Comparison of ENCODE assay signal across 8 cellular contexts in genomic region chr17:27457731-27458523, GRCh38. TPM values are rescaled to one million over a fixed set of nuclear protein-coding genes. Genes with fewer than 3 reads are reported as not detected.
DNase-seq lines count a peak whose midpoint lies in the region; ATAC-seq and TF ChIP-seq lines count a peak whose summit lies in the region.

No MANE protein-coding gene starts in this region.

- DNase-seq in AML-193 (lab: John Stamatoyannopoulos, UW): peak; percentile 63 to 76
- peak in 1 of 2 experiments; percentile 33 for DNase-seq in SJSA1 (ENCODE audit: low read depth in 1 of 2, low spot score in 2 of 2)
- peak; percentile 52 for DNase-seq in fibroblast of pulmonary artery (ENCODE audit: low read depth)
- DNase-seq in renal cortical epithelial cell (ENCODE audit: low read depth): peak; percentile 44
- no peak for DNase-seq in stimulated activated CD8-positive, alpha-beta memory T cell treated with anti-CD3 and anti-CD28 coated beads, Interleukin-4, amount 100 ng/mL, for 48 hours
- DNase-seq in amniotic stem cell (lab: John Stamatoyannopoulos, UW): no peak
- DNase-seq in SW 1271 (lab: John Stamatoyannopoulos, UW): no peak

- H3K4me3 ChIP-seq in SJSA1 (peak overlapping the region; percentile 98), fibroblast of pulmonary artery (replicated peaks; ENCODE audit: low read depth, low read length) (peak overlapping the region; percentile 89)

- peaks cover 28% of the 10 kb centered on the region for H3K4me1 ChIP-seq in SJSA1 (replicated peaks)

- TF ChIP-seq POLR2A in GM18505 (IDR thresholded peaks at IDR 0.05; ENCODE audit: borderline replicate concordance, extremely low read depth, insufficient read depth, insufficient read length): peak; percentile 52

- no peaks in the 10 kb centered on the region for H3K9me3 ChIP-seq in SJSA1 (replicated peaks)

- H3K27me3 ChIP-seq in SJSA1 (replicated peaks): no peaks in the 10 kb centered on the region

- peaks cover 4% of the 10 kb centered on the region; the same call in 1 of the 2 replicates for H3K36me3 ChIP-seq in SJSA1

- H3K27ac ChIP-seq in SJSA1: no peak overlapping the region

- no peak for ATAC-seq in GM18505 (IDR thresholded peaks at IDR 0.05; ENCODE audit: unreplicated experiment)

- TF ChIP-seq CTCF in fibroblast of pulmonary artery (IDR thresholded peaks at IDR 0.05; ENCODE audit: low read length, missing control alignments): no peak

RNA-seq across cellular contexts. Expression of gene KSR1, which starts 1.7 kb away (rescaled TPM):
- total RNA-seq in SJSA1 (2014; rRNA removed; shearing (Covaris generic)): 5.9 and 7.7 TPM in 2 replicates
- 2.4 and 29.3 TPM in 2 replicates for total RNA-seq in renal cortical epithelial cell

Comparison
In these comparisons a context has a peak if more than half of its experiments do, and no peak if none do; other contexts are left out.
1. DNase-seq: peak in AML-193 (2 of 2), fibroblast of pulmonary artery (single experiment) and renal cortical epithelial cell (single experiment); none in stimulated activated CD8-positive, alpha-beta memory T cell treated with anti-CD3 and anti-CD28 coated beads, Interleukin-4, amount 100 ng/mL, for 48 hours (single experiment), amniotic stem cell (single experiment) and SW 1271 (0 of 2).